1 cellular context compared by ENCODE assay signal in the genomic region with DNA sequence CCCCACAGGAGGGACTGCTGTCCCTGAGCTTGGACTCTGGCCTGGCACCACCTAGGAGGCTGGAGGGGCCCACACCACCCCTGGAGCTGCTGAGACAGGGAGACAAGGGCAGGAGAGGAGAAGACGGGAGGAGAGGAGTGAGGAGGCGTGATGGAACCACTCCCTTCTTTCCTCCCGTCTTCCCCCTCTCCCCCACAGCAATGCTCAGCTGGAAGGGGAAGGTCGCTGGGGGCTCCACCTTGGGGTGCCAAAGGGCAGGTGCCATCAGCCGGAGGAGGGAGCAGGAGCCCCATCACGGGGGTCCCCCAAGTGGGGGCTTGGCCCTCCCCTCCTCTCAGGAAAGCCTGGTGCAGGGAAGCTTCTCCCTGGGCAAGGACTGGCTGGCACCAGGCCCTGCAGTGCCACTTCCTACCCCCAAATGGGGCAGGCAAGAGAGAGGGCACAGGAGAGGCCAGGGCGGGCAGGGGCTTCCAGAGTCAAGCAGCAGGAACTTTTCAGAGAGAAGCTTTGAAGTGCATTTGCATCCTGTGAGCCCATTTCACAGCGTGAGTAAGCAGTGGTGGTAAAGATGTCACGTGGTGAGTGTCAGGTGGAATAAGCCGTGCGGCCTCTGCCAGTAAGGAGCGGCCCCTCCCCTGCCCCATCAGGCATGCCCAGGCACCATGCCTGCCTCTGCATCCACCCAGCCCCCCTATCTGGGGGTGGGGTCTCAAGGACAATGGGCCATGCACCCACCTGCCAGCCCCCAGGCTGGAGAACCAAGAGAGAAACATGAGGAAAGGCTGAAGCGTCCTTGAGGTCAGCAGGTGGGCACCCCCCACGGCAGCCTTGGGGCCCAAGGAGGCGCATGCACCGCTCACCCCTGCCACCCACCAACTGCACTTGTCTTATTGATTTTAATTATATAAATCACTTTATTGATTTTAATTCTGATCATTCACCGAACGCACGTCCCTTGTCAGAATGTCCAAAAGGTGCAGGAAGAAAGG.
TF ChIP-seq lines count a peak whose summit lies in the region.

No MANE protein-coding gene starts in this region.

TF ChIP-seq in HepG2, 621 proteins besides CTCF, POLR2A, EP300 and RAD21 (continued from another document and continues in another):
- TF ChIP-seq CEBPZ (IDR thresholded peaks at IDR 0.05; ENCODE audit: low read length): no peak
- no peak for TF ChIP-seq TFDP1 (CRISPR knock-in tag; IDR thresholded peaks at IDR 0.05; ENCODE audit: borderline replicate concordance)
- TF ChIP-seq KDM2A (CRISPR knock-in tag; IDR thresholded peaks at IDR 0.05; ENCODE audit: borderline replicate concordance, low read depth): peak; percentile 15; the same call in 1 of the 2 replicates
- no peak for TF ChIP-seq HHEX (CRISPR knock-in tag; IDR thresholded peaks at IDR 0.05)
- TF ChIP-seq SP2 (CRISPR knock-in tag; IDR thresholded peaks at IDR 0.05): no peak
- peak; percentile 6 for TF ChIP-seq RBM39 (IDR thresholded peaks at IDR 0.05; ENCODE audit: low read depth, low read length, poor library complexity, severe bottlenecking)
- TF ChIP-seq ZNF253 (CRISPR knock-in tag; IDR thresholded peaks at IDR 0.05; ENCODE audit: borderline replicate concordance): no peak
- TF ChIP-seq GATAD1 (CRISPR knock-in tag; IDR thresholded peaks at IDR 0.05): no peak
- no peak; the same call in 1 of the 2 replicates for TF ChIP-seq KAT7 (CRISPR knock-in tag; IDR thresholded peaks at IDR 0.05; ENCODE audit: borderline replicate concordance)
- no peak for TF ChIP-seq ZFY (CRISPR knock-in tag; IDR thresholded peaks at IDR 0.05)
- TF ChIP-seq ZMAT3 (CRISPR knock-in tag; conservative IDR thresholded peaks at IDR 0.05): no peak
- TF ChIP-seq RORA (CRISPR knock-in tag; IDR thresholded peaks at IDR 0.05): no peak
- no peak for TF ChIP-seq U2AF1 (optimal IDR thresholded peaks at IDR 0.05; ENCODE audit: low read depth, low read length)
- no peak for TF ChIP-seq ZNF580 (CRISPR knock-in tag; IDR thresholded peaks at IDR 0.05; ENCODE audit: borderline replicate concordance, low read depth)
- no peak for TF ChIP-seq ZNF383 (CRISPR knock-in tag; IDR thresholded peaks at IDR 0.05; ENCODE audit: borderline replicate concordance)
- TF ChIP-seq GATA4 (IDR thresholded peaks at IDR 0.05; ENCODE audit: borderline replicate concordance, low read depth): 0 out of 2 replicates have a peak, but pooled peaks have one; percentile 24
- TF ChIP-seq ZNF160 (CRISPR knock-in tag; IDR thresholded peaks at IDR 0.05): no peak
- no peak for TF ChIP-seq RNF2 (conservative IDR thresholded peaks at IDR 0.05; ENCODE audit: low read depth)
- TF ChIP-seq ZNF124 (CRISPR knock-in tag; IDR thresholded peaks at IDR 0.05): no peak
- TF ChIP-seq, protein P1, sequence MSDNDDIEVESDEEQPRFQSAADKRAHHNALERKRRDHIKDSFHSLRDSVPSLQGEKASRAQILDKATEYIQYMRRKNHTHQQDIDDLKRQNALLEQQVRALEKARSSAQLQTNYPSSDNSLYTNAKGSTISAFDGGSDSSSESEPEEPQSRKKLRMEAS (IDR thresholded peaks at IDR 0.05): no peak
- no peak for TF ChIP-seq ZSCAN22 (CRISPR knock-in tag; IDR thresholded peaks at IDR 0.05)
- no peak for TF ChIP-seq MLLT10 (CRISPR knock-in tag; IDR thresholded peaks at IDR 0.05)
- no peak for TF ChIP-seq ZNF296 (CRISPR knock-in tag; conservative IDR thresholded peaks at IDR 0.05)
- no peak for TF ChIP-seq ZBTB38 (CRISPR knock-in tag; IDR thresholded peaks at IDR 0.05)
- TF ChIP-seq ZBTB4 (CRISPR knock-in tag; IDR thresholded peaks at IDR 0.05; ENCODE audit: borderline replicate concordance): no peak
- no peak for TF ChIP-seq HBP1 (CRISPR knock-in tag; IDR thresholded peaks at IDR 0.05; ENCODE audit: low read depth)
- 0 out of 2 replicates have a peak, but pooled peaks have one; percentile 21 for TF ChIP-seq DR1 (CRISPR knock-in tag; IDR thresholded peaks at IDR 0.05)
- 0 out of 2 replicates have a peak, but pooled peaks have one; percentile 7 for TF ChIP-seq GLI4 (CRISPR knock-in tag; IDR thresholded peaks at IDR 0.05; ENCODE audit: borderline replicate concordance)
- no peak for TF ChIP-seq SRY (CRISPR knock-in tag; IDR thresholded peaks at IDR 0.05)
- no peak for TF ChIP-seq RELA (CRISPR knock-in tag; IDR thresholded peaks at IDR 0.05)
- no peak for TF ChIP-seq HNRNPLL (IDR thresholded peaks at IDR 0.05; ENCODE audit: low read depth, low read length, poor library complexity, severe bottlenecking)
- no peak; the same call in 1 of the 2 replicates for TF ChIP-seq RFXAP (CRISPR knock-in tag; IDR thresholded peaks at IDR 0.05; ENCODE audit: borderline replicate concordance)
- no peak for TF ChIP-seq ZMYM4 (CRISPR knock-in tag; IDR thresholded peaks at IDR 0.05)
- no peak for TF ChIP-seq RARG (CRISPR knock-in tag; IDR thresholded peaks at IDR 0.05; ENCODE audit: low read depth)
- 0 out of 2 replicates have a peak, but pooled peaks have one; percentile 6 for TF ChIP-seq KAT8 (CRISPR knock-in tag; IDR thresholded peaks at IDR 0.05)
- TF ChIP-seq, protein P2, sequence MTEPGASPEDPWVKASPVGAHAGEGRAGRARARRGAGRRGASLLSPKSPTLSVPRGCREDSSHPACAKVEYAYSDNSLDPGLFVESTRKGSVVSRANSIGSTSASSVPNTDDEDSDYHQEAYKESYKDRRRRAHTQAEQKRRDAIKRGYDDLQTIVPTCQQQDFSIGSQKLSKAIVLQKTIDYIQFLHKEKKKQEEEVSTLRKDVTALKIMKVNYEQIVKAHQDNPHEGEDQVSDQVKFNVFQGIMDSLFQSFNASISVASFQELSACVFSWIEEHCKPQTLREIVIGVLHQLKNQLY (CRISPR knock-in tag; IDR thresholded peaks at IDR 0.05): no peak
- TF ChIP-seq ZNF747 (CRISPR knock-in tag; IDR thresholded peaks at IDR 0.05; ENCODE audit: borderline replicate concordance): no peak
- TF ChIP-seq CHD2 (IDR thresholded peaks at IDR 0.05; ENCODE audit: low read depth, low read length): no peak
- no peak for TF ChIP-seq SMARCC2 (IDR thresholded peaks at IDR 0.05)
- TF ChIP-seq, protein P3, sequence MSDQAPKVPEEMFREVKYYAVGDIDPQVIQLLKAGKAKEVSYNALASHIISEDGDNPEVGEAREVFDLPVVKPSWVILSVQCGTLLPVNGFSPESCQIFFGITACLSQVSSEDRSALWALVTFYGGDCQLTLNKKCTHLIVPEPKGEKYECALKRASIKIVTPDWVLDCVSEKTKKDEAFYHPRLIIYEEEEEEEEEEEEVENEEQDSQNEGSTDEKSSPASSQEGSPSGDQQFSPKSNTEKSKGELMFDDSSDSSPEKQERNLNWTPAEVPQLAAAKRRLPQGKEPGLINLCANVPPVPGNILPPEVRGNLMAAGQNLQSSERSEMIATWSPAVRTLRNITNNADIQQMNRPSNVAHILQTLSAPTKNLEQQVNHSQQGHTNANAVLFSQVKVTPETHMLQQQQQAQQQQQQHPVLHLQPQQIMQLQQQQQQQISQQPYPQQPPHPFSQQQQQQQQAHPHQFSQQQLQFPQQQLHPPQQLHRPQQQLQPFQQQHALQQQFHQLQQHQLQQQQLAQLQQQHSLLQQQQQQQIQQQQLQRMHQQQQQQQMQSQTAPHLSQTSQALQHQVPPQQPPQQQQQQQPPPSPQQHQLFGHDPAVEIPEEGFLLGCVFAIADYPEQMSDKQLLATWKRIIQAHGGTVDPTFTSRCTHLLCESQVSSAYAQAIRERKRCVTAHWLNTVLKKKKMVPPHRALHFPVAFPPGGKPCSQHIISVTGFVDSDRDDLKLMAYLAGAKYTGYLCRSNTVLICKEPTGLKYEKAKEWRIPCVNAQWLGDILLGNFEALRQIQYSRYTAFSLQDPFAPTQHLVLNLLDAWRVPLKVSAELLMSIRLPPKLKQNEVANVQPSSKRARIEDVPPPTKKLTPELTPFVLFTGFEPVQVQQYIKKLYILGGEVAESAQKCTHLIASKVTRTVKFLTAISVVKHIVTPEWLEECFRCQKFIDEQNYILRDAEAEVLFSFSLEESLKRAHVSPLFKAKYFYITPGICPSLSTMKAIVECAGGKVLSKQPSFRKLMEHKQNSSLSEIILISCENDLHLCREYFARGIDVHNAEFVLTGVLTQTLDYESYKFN (CRISPR knock-in tag; conservative IDR thresholded peaks at IDR 0.05): no peak; the same call in 1 of the 2 replicates
- no peak for TF ChIP-seq U2AF2 (IDR thresholded peaks at IDR 0.05; ENCODE audit: low read depth, low read length)
- TF ChIP-seq TEF (CRISPR knock-in tag; IDR thresholded peaks at IDR 0.05): no peak
- no peak for TF ChIP-seq SNRNP70 (IDR thresholded peaks at IDR 0.05; ENCODE audit: low read depth, low read length)
- TF ChIP-seq TSC22D2 (CRISPR knock-in tag; IDR thresholded peaks at IDR 0.05; ENCODE audit: borderline replicate concordance): no peak
- TF ChIP-seq TCF7L2 (IDR thresholded peaks at IDR 0.05; ENCODE audit: low read depth, low read length): no peak
- TF ChIP-seq ZFP37 (CRISPR knock-in tag; IDR thresholded peaks at IDR 0.05; ENCODE audit: borderline replicate concordance): no peak
- no peak for TF ChIP-seq ZNF784 (CRISPR knock-in tag; IDR thresholded peaks at IDR 0.05; ENCODE audit: borderline replicate concordance)
